16 cellular contexts compared by ENCODE assay signal in the genomic region with DNA sequence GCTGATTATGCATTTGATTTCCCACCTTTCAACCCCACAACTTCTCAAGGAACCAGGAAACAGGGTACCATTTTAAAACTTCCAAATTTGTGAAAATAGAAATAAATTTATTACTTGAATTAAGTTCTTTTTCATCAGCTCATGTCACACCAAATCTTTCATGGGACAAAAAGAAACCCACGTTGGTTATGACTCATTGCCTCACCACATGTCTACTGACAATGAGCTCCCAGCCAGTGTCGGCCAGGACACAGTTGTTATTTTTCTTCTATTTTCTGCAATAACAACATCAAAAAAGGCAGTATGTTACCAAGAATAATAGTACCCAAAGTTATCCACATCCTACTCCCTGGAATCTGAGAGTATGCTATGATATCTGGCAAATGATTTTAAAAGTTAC. TPM values are rescaled to one million over a fixed set of nuclear protein-coding genes. Genes with fewer than 3 reads are reported as not detected.
"Had no signal": no experiment of that assay in that cellular context is flagged by ENCODE, and none has a peak within 500 bp of the region (broad histone marks: within the 10 kb centered on the region; RNA-seq: fewer than 3 reads in every experiment).

No MANE protein-coding gene starts in this region.

- H3K27ac ChIP-seq: esophagus muscularis mucosa, left lung, pancreas, sigmoid colon, spleen, VCaP had no signal

- H3K4me1 ChIP-seq: esophagus muscularis mucosa, pancreas, sigmoid colon had no signal

- H3K27me3 ChIP-seq: left lung, pancreas, sigmoid colon, spleen had no signal

- FAIRE-seq: astrocyte, endometrium, kidney, pancreas had no signal

- H3K4me3 Mint-ChIP-seq: memory B cell; naive thymus-derived CD8-positive, alpha-beta T cell had no signal

- H3K9me3 ChIP-seq: esophagus muscularis mucosa, pancreas had no signal

- ATAC-seq: left lung; mucosa of descending colon; naive thymus-derived CD8-positive, alpha-beta T cell; pancreas had no signal

- H3K4me3 ChIP-seq: esophagus muscularis mucosa, left lung, mucosa of descending colon, pancreas, sigmoid colon, spleen had no signal

- H3K36me3 ChIP-seq: esophagus muscularis mucosa, left lung, pancreas, sigmoid colon had no signal

- H3K27ac Mint-ChIP-seq: memory B cell; naive thymus-derived CD8-positive, alpha-beta T cell had no signal

- DNase-seq: activated CD4-positive, alpha-beta T cell treated with anti-CD3 and anti-CD28 coated beads for 1 hour; activated naive CD4-positive, alpha-beta T cell treated with Interleukin-2 at 50 U/mL for 16 hours; hippocampal formation; kidney; left lung; mucosa of descending colon; naive thymus-derived CD8-positive, alpha-beta T cell; pancreas; sigmoid colon; spleen had no signal

- H3K4me1 Mint-ChIP-seq: memory B cell had no signal

RNA-seq across cellular contexts. Expression of gene MS4A6A, which starts 17.3 kb away (rescaled TPM):
- total RNA-seq: astrocyte; T-helper 1 cell treated with Interleukin-12 subunit alpha and Interleukin-12 subunit beta and Interleukin-4 antibody, amounts not matched to agents 30 ng/mL and 1 ng/mL, for 36 hours had no signal
